19 cellular contexts compared by ENCODE assay signal in the genomic region with DNA sequence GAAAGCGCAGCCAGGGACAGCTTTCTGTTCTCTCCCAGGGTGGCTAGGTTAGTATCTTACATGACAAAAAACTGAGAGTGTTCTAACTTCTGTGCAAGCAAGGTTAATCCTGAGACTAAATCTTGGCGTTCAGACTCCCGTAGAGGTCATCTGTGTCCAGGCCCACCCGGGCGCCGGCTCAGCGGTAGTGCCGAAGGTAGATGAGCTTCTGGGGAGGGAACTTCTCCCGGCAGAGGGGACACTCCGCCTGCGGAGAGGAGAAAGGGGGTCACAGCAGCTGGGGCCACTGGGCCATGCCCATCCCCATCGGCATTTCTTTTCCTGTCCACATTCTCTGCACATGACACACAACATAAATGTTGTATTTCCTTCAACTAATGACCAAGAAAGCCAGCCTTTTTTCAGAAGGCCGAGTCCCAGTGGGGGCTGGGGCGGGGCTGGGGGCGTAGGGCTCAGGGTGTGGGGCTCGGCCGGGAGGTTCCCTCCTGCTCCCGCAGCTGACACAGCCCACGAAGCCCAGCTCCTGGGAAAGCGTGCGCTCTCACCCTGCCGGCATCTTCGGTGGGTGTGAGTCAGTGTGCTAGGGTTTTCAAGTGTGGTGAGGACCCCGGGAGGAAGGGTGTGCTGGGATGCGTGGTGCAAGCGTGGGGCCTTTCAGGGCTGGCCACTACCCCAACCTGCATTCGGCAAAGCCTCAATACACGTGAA. TPM values are rescaled to one million over a fixed set of nuclear protein-coding genes. Genes with fewer than 3 reads are reported as not detected.
DNase-seq lines count a peak whose midpoint lies in the region; ATAC-seq and TF ChIP-seq lines count a peak whose summit lies in the region.
"Had no signal": no experiment of that assay in that cellular context is flagged by ENCODE, and none has a peak within 500 bp of the region (broad histone marks: within the 10 kb centered on the region; RNA-seq: fewer than 3 reads in every experiment).

No MANE protein-coding gene starts in this region.

- H3K9me3 Mint-ChIP-seq in HFFc6 = no peaks in the 10 kb centered on the region
- H3K9me3 Mint-ChIP-seq in nephron progenitor cell = no peaks in the 10 kb centered on the region
- H3K9me3 Mint-ChIP-seq: activated naive CD4-positive, alpha-beta T cell treated with anti-CD3 and anti-CD28 coated beads, Interleukin-2, amount 10 ng/mL, durations not matched to agents 7 days and 5 days had no signal

- in situ Hi-C loops in astrocyte of the spinal cord (cut with HindIII; ENCODE audit: low sequenced_read_pairs) = no loop called here

- DNase-seq in EH (ENCODE audit: low read depth) (peak; percentile 55), HFFc6 (no peak), astrocyte of the spinal cord (ENCODE audit: low read depth, low spot score) (peak; percentile 39), nephron progenitor cell (no peak), omental fat pad (ENCODE audit: low spot score) (no peak), medulla oblongata (ENCODE audit: extremely low spot score) (no peak), DMS114 treated with DMSO at 0.1 percent for 48 hours (lab: John Stamatoyannopoulos, UW; ENCODE audit: unreplicated experiment) (no peak)
- DNase-seq: activated CD4-positive, alpha-beta T cell treated with anti-CD3 and anti-CD28 coated beads for 1 hour; activated naive CD4-positive, alpha-beta T cell treated with anti-CD3 and anti-CD28 coated beads, Interleukin-2, amount 10 ng/mL, durations not matched to agents 7 days and 5 days; HCEC 1CT; NCI-H187 treated with DMSO at 0.1 percent for 48 hours; NCI-H345; NK-92 treated with Interleukin-12 subunit alpha and Interleukin-12 subunit beta, amount 100 ng/mL, for 24 hours; psoas muscle; Right ventricle myocardium superior; stimulated activated naive CD4-positive, alpha-beta T cell; T-helper 17 cell; trophoblast cell had no signal

- H3K4me1 Mint-ChIP-seq in HFFc6 (ENCODE audit: low read depth) (peaks cover 12% of the 10 kb centered on the region), nephron progenitor cell (peaks cover 1% of the 10 kb centered on the region)

- H3K4me3 Mint-ChIP-seq in HFFc6 (no peak overlapping the region; the same call in 1 of the 2 replicates), nephron progenitor cell (no peak overlapping the region)
- H3K4me3 Mint-ChIP-seq: activated naive CD4-positive, alpha-beta T cell treated with anti-CD3 and anti-CD28 coated beads, Interleukin-2, amount 10 ng/mL, durations not matched to agents 7 days and 5 days; T-helper 17 cell had no signal

- H3K27ac Mint-ChIP-seq in HFFc6 (peak overlapping the region; percentile 65), nephron progenitor cell (peak overlapping the region; percentile 69)
- H3K27ac Mint-ChIP-seq: activated naive CD4-positive, alpha-beta T cell treated with anti-CD3 and anti-CD28 coated beads, Interleukin-2, amount 10 ng/mL, durations not matched to agents 7 days and 5 days had no signal

- peaks cover 5% of the 10 kb centered on the region for H3K27me3 Mint-ChIP-seq in HFFc6 (ENCODE audit: insufficient read depth)
- no peaks in the 10 kb centered on the region for H3K27me3 Mint-ChIP-seq in nephron progenitor cell (ENCODE audit: low read depth, poor library complexity)
- H3K27me3 Mint-ChIP-seq: activated naive CD4-positive, alpha-beta T cell treated with anti-CD3 and anti-CD28 coated beads, Interleukin-2, amount 10 ng/mL, durations not matched to agents 7 days and 5 days; T-helper 17 cell had no signal

- H3K36me3 Mint-ChIP-seq in HFFc6 (ENCODE audit: low read depth) = peaks cover 14% of the 10 kb centered on the region
- peaks cover 34% of the 10 kb centered on the region for H3K36me3 Mint-ChIP-seq in nephron progenitor cell (ENCODE audit: low read depth)

- ATAC-seq in omental fat pad (ENCODE audit: low FRiP score) (no peak), GM18861 (IDR thresholded peaks at IDR 0.05; ENCODE audit: unreplicated experiment) (no peak)
- ATAC-seq: T-helper 17 cell had no signal

- H3K4me3 ChIP-seq in astrocyte of the spinal cord (ENCODE audit: low read depth, low read length) = no peak overlapping the region
- H3K4me3 ChIP-seq: psoas muscle had no signal

- no peak for TF ChIP-seq CTCF in HFFc6 (IDR thresholded peaks at IDR 0.05)
- TF ChIP-seq CTCF in astrocyte of the spinal cord (IDR thresholded peaks at IDR 0.05; ENCODE audit: low read depth, low read length) = no peak
- no peak for TF ChIP-seq CTCF in nephron progenitor cell (IDR thresholded peaks at IDR 0.05)
- TF ChIP-seq CTCF in omental fat pad (IDR thresholded peaks at IDR 0.05) = no peak

RNA-seq across cellular contexts. Expression of a gene that starts 6.6 kb away (rescaled TPM):
- 10 to 100 TPM; 25.4 to 29.8 (median 26.4) TPM for total RNA-seq in HFFc6 (2021; fragmentation: NEBNext Ultra II Directional; extraction: Animal tissue kit (Norgen Biotek cat#: 25700))
- total RNA-seq in omental fat pad = 10 to 100 TPM; 20.8 to 33.3 (median 23.9) TPM

RNA-seq across cellular contexts. Expression of a gene that starts 14.1 kb away (rescaled TPM):
- 100 to 1,000 TPM; 254 to 303 (median 283) TPM for total RNA-seq in HFFc6 (2021; fragmentation: NEBNext Ultra II Directional; extraction: Animal tissue kit (Norgen Biotek cat#: 25700))
- total RNA-seq in omental fat pad = 10 to 100 TPM; 59.4 to 91.7 (median 72.7) TPM

RNA-seq across cellular contexts. Expression of a gene that starts 14.4 kb away (rescaled TPM):
- total RNA-seq in HFFc6 (2021; fragmentation: NEBNext Ultra II Directional; extraction: Animal tissue kit (Norgen Biotek cat#: 25700)) = 1 to 10 TPM; 5.3 to 8.9 (median 6.9) TPM
- 1 to 10 TPM; 4.0 to 9.1 (median 6.4) TPM for total RNA-seq in omental fat pad

Comparison
In these comparisons a context has a peak if more than half of its experiments do, and no peak if none do; other contexts are left out.
1. DNase-seq: peak in EH (single experiment) and astrocyte of the spinal cord (single experiment); none in HFFc6 (single experiment), nephron progenitor cell (single experiment), omental fat pad (single experiment), medulla oblongata (single experiment) and DMS114 treated with DMSO at 0.1 percent for 48 hours (single experiment).